Comparison of ENCODE assay signal across 23 cellular contexts in the genomic region with DNA sequence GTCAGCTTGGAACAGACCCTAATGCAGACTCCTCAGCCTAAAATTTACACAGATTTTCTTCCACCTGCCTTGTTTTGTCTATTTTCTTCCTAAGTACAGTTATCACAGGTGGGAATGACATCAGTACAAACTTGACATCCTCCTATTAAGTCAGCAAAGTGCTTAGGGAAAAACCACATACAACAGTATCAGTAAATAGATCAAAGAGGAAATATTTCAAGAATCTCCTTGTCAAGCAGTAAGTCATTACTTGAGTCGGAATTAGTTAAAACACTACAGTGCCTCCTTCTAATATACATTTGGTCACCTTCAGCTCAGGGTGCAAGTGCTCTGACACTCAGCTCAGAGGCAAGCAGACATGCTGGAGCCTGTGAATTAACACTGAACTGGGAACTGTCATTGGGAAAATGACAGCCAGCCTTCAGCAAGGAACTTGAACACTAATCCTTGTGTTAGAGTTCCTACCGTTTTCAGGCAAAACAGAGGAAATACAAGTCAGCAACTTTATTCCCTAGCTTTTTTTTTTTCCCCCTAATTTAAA.
"Had no signal": no experiment of that assay in that cellular context is flagged by ENCODE, and none has a peak within 500 bp of the region (broad histone marks: within the 10 kb centered on the region; RNA-seq: fewer than 3 reads in every experiment).

No MANE protein-coding gene starts in this region.

- H2AFZ ChIP-seq: parathyroid adenoma had no signal

- H3K27ac ChIP-seq: heart right ventricle, parathyroid adenoma, sigmoid colon, vagina, VCaP had no signal

- H3K9ac ChIP-seq: parathyroid adenoma had no signal

- H3K4me1 ChIP-seq: heart right ventricle, parathyroid adenoma, sigmoid colon, vagina had no signal

- H3K79me2 ChIP-seq: parathyroid adenoma had no signal

- ATAC-seq: activated CD4-positive, CD25-positive, alpha-beta regulatory T cell treated with anti-CD3 and anti-CD28 coated beads, Interleukin-2, amount 50 U/mL, for 24 hours; activated T-cell treated with anti-CD3 and anti-CD28 coated beads, Interleukin-2, amount 50 U/mL, for 72 hours; heart right ventricle; left ventricle myocardium superior; natural killer cell treated with Interleukin-12 subunit alpha and Interleukin-12 subunit beta and Interleukin-15 and Interleukin-18, amount 100 ng/mL, for 72 hours; stimulated activated naive B cell treated with anti-CD40 and anti-IgM and Interleukin-4, amounts not matched to agents 10 μg/mL and 1 μg/mL and 100 μg/mL, for 72 hours; T-helper 17 cell had no signal

- H3K4me3 ChIP-seq: heart right ventricle, sigmoid colon, smooth muscle cell, vagina had no signal

- H3K4me2 ChIP-seq: smooth muscle cell had no signal

- H3K36me3 ChIP-seq: heart right ventricle, sigmoid colon, vagina had no signal

- H3K27me3 ChIP-seq: heart right ventricle, sigmoid colon, vagina had no signal

- DNase-seq: activated CD4-positive, alpha-beta memory T cell treated with anti-CD3 and anti-CD28 coated beads, Interleukin-2, amount 10 ng/mL, durations not matched to agents 7 days and 5 days; activated CD4-positive, alpha-beta T cell treated with anti-CD3 and anti-CD28 coated beads, Interleukin-2, amount 10 ng/mL, durations not matched to agents 24 days and 14 days; activated effector memory CD4-positive, alpha-beta T cell treated with Interleukin-2 at 50 U/mL for 16 hours; activated naive CD4-positive, alpha-beta T cell treated with anti-CD3 and anti-CD28 coated beads for 36 hours; activated naive CD8-positive, alpha-beta T cell treated with anti-CD3 and anti-CD28 coated beads, Interleukin-2, amount 10 ng/mL, durations not matched to agents 7 days and 5 days; activated T-cell treated with anti-CD3 and anti-CD28 coated beads, Interleukin-2, amount 50 U/mL, for 72 hours; amniotic stem cell; heart right ventricle; kidney glomerular epithelial cell; left ventricle myocardium superior; mammary epithelial cell; sigmoid colon; stimulated activated CD4-positive, alpha-beta T cell treated with anti-CD3 and anti-CD28 coated beads, Interleukin-15, amount 100 ng/mL, for 24 hours; stimulated activated CD4-positive, alpha-beta T cell treated with anti-CD3 and anti-CD28 coated beads, Interleukin-2, amount 100 ng/mL, for 48 hours; stimulated activated CD8-positive, alpha-beta memory T cell treated with anti-CD3 and anti-CD28 coated beads, Interleukin-4, amount 100 ng/mL, for 48 hours; stimulated activated naive B cell treated with anti-CD40 and anti-IgM and Interleukin-4, amounts not matched to agents 10 μg/mL and 1 μg/mL and 100 μg/mL, for 72 hours; T-helper 17 cell had no signal

- H3K9me3 ChIP-seq: heart right ventricle, sigmoid colon, vagina had no signal
